Comparison of ENCODE assay signal across 8 cellular contexts in the genomic region with DNA sequence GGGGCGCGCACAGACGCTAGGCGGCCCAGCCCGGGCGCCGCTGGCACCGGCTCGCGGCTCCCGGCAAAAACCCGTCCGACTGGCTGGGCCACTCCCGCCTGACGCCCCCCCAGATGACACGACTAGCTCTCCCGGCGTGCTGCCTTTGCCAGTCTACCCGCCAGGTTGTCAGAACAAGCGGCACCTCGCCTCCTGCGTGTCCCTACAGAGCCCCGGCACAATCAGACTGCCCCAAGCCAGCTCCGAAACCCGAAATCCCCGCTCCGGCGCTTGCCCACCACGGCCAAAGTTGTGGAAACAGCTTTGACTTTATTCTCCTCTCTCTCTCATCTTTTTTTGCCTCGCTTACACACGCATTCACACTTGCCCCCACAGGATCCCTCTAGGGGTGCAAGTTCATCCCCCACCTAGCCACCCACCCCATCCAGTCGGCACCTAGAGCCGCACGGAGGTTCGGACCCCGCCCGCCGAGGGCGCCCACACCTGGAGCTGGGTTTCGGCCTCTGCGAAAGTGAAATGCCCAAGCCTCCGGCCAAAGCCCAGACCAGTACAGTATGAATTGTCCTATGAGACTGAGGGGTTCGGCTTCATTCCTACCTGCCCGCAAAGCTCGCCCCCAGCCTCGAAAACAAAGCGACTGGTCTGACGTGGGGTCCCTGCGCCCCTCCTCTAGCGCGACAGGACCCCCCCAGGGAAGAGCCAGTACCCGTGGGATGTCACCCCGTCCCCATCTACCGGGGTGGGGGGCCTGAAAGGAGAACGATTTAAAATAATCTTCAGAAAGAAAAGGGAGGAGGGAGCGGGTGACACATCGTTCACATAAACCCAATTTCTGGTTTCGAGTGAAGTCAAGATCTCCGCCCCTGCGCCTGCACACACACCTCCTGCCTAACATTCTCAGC. TPM values are rescaled to one million over a fixed set of nuclear protein-coding genes. Genes with fewer than 3 reads are reported as not detected.
A peak's percentile ranks its signal among the peaks of the same experiment; 100 is the strongest.
DNase-seq lines count a peak whose midpoint lies in the region; ATAC-seq and TF ChIP-seq lines count a peak whose summit lies in the region.

No MANE protein-coding gene starts in this region.

- peak; percentile 20 for ATAC-seq in HG02759 (IDR thresholded peaks at IDR 0.05; ENCODE audit: unreplicated experiment)

- H3K4me3 ChIP-seq in fibroblast of villous mesenchyme (ENCODE audit: low read depth, low read length), result peak overlapping the region; percentile 72

- no peak for TF ChIP-seq CTCF in fibroblast of villous mesenchyme (IDR thresholded peaks at IDR 0.05; ENCODE audit: insufficient read depth, low read depth, low read length)

- DNase-seq in DMS53 (lab: John Stamatoyannopoulos, UW), result peak; percentile 46
- DNase-seq in DMS53 treated with DMSO at 0.1 percent for 48 hours (lab: John Stamatoyannopoulos, UW; ENCODE audit: unreplicated experiment), result no peak
- DNase-seq in RKO (ENCODE audit: low spot score), result peak; percentile 57
- no peak for DNase-seq in fibroblast of villous mesenchyme (ENCODE audit: low read depth)
- peak; percentile 65 for DNase-seq in retina
- no peak for DNase-seq in cerebellar nuclear complex (lab: John Stamatoyannopoulos, UW)
- no peak for DNase-seq in AG08395 (ENCODE audit: low spot score)

RNA-seq across cellular contexts. Expression of a gene that starts 1.7 kb away (rescaled TPM):
- 2.6 and 13.8 TPM in 2 replicates for total RNA-seq in fibroblast of villous mesenchyme

Comparison
In these comparisons a context has a peak if more than half of its experiments do, and no peak if none do; other contexts are left out.
1. DNase-seq: peak in DMS53 (single experiment), RKO (single experiment) and retina (single experiment); none in DMS53 treated with DMSO at 0.1 percent for 48 hours (single experiment), fibroblast of villous mesenchyme (single experiment), cerebellar nuclear complex (0 of 2) and AG08395 (single experiment).